In genomic region chr11:97938789-97939188, GRCh38 we compare ENCODE assay signal across 23 cellular contexts.
"Had no signal": no experiment of that assay in that cellular context is flagged by ENCODE, and none has a peak within 500 bp of the region (broad histone marks: within the 10 kb centered on the region; RNA-seq: fewer than 3 reads in every experiment).

No MANE protein-coding gene starts in this region.

- DNase-seq: activated CD4-positive, alpha-beta memory T cell treated with anti-CD3 and anti-CD28 coated beads, Interleukin-2, amount 10 ng/mL, durations not matched to agents 7 days and 5 days; activated CD4-positive, alpha-beta T cell treated with anti-CD3 and anti-CD28 coated beads, Interleukin-2, amount 10 ng/mL, durations not matched to agents 24 days and 14 days; activated effector memory CD4-positive, alpha-beta T cell treated with Interleukin-2 at 50 U/mL for 16 hours; activated naive CD4-positive, alpha-beta T cell treated with anti-CD3 and anti-CD28 coated beads for 36 hours; activated naive CD8-positive, alpha-beta T cell treated with anti-CD3 and anti-CD28 coated beads, Interleukin-2, amount 10 ng/mL, durations not matched to agents 7 days and 5 days; activated T-cell treated with anti-CD3 and anti-CD28 coated beads, Interleukin-2, amount 50 U/mL, for 72 hours; amygdala; cerebellar nuclear complex; head of caudate nucleus; hypothalamus; kidney glomerular epithelial cell; left lung; naive thymus-derived CD8-positive, alpha-beta T cell; retina; stimulated activated CD4-positive, alpha-beta T cell treated with anti-CD3 and anti-CD28 coated beads, Interleukin-4, amount 100 ng/mL, for 24 hours; stimulated activated naive CD4-positive, alpha-beta T cell treated with Interleukin-2 at 50 U/mL for 16 hours; T-helper 17 cell; upper lobe of left lung had no signal

- H3K27me3 Mint-ChIP-seq: activated CD4-positive, alpha-beta memory T cell treated with anti-CD3 and anti-CD28 coated beads, Interleukin-2, amount 10 ng/mL, durations not matched to agents 7 days and 5 days; activated CD4-positive, alpha-beta T cell treated with anti-CD3 and anti-CD28 coated beads, Interleukin-2, amount 10 ng/mL, durations not matched to agents 24 days and 14 days; activated naive CD8-positive, alpha-beta T cell treated with anti-CD3 and anti-CD28 coated beads, Interleukin-2, amount 10 ng/mL, durations not matched to agents 7 days and 5 days; naive thymus-derived CD8-positive, alpha-beta T cell; progenitor cell of endocrine pancreas; T-helper 17 cell had no signal

- H3K36me3 Mint-ChIP-seq: activated naive CD8-positive, alpha-beta T cell treated with anti-CD3 and anti-CD28 coated beads, Interleukin-2, amount 10 ng/mL, durations not matched to agents 7 days and 5 days; naive thymus-derived CD8-positive, alpha-beta T cell had no signal

- H3K9me3 Mint-ChIP-seq: activated CD4-positive, alpha-beta T cell treated with anti-CD3 and anti-CD28 coated beads, Interleukin-2, amount 10 ng/mL, durations not matched to agents 24 days and 14 days; activated naive CD4-positive, alpha-beta T cell treated with anti-CD3 and anti-CD28 coated beads for 36 hours had no signal

- H3K4me3 Mint-ChIP-seq: activated CD4-positive, alpha-beta memory T cell treated with anti-CD3 and anti-CD28 coated beads, Interleukin-2, amount 10 ng/mL, durations not matched to agents 7 days and 5 days; activated CD4-positive, alpha-beta T cell treated with anti-CD3 and anti-CD28 coated beads, Interleukin-2, amount 10 ng/mL, durations not matched to agents 24 days and 14 days; activated naive CD4-positive, alpha-beta T cell treated with anti-CD3 and anti-CD28 coated beads for 36 hours; activated naive CD8-positive, alpha-beta T cell treated with anti-CD3 and anti-CD28 coated beads, Interleukin-2, amount 10 ng/mL, durations not matched to agents 7 days and 5 days; activated T-cell treated with anti-CD3 and anti-CD28 coated beads, Interleukin-2, amount 50 U/mL, for 72 hours; naive thymus-derived CD8-positive, alpha-beta T cell; T-helper 17 cell had no signal

- H3K27ac ChIP-seq: coronary artery, epithelial cell of prostate, gastroesophageal sphincter, left lung, upper lobe of left lung had no signal

- H3K36me3 ChIP-seq: gastroesophageal sphincter, left lung, upper lobe of left lung had no signal

- ATAC-seq: activated T-cell treated with anti-CD3 and anti-CD28 coated beads, Interleukin-2, amount 50 U/mL, for 72 hours; gastroesophageal sphincter; left lung; naive thymus-derived CD8-positive, alpha-beta T cell; T-helper 17 cell had no signal

- H3K27ac Mint-ChIP-seq: activated CD4-positive, alpha-beta memory T cell treated with anti-CD3 and anti-CD28 coated beads, Interleukin-2, amount 10 ng/mL, durations not matched to agents 7 days and 5 days; activated CD4-positive, alpha-beta T cell treated with anti-CD3 and anti-CD28 coated beads, Interleukin-2, amount 10 ng/mL, durations not matched to agents 24 days and 14 days; activated naive CD4-positive, alpha-beta T cell treated with anti-CD3 and anti-CD28 coated beads for 36 hours; activated naive CD8-positive, alpha-beta T cell treated with anti-CD3 and anti-CD28 coated beads, Interleukin-2, amount 10 ng/mL, durations not matched to agents 7 days and 5 days; activated T-cell treated with anti-CD3 and anti-CD28 coated beads, Interleukin-2, amount 50 U/mL, for 72 hours; naive thymus-derived CD8-positive, alpha-beta T cell; progenitor cell of endocrine pancreas; T-helper 17 cell had no signal

- H3K4me1 ChIP-seq: gastroesophageal sphincter, left lung, upper lobe of left lung had no signal

- H3K4me3 ChIP-seq: coronary artery, gastroesophageal sphincter, left lung, lung, upper lobe of left lung had no signal

- H3K27me3 ChIP-seq: gastroesophageal sphincter, left lung, upper lobe of left lung had no signal

- H3K9me3 ChIP-seq: upper lobe of left lung had no signal

- H3K4me1 Mint-ChIP-seq: activated CD4-positive, alpha-beta memory T cell treated with anti-CD3 and anti-CD28 coated beads, Interleukin-2, amount 10 ng/mL, durations not matched to agents 7 days and 5 days; activated CD4-positive, alpha-beta T cell treated with anti-CD3 and anti-CD28 coated beads, Interleukin-2, amount 10 ng/mL, durations not matched to agents 24 days and 14 days; activated naive CD8-positive, alpha-beta T cell treated with anti-CD3 and anti-CD28 coated beads, Interleukin-2, amount 10 ng/mL, durations not matched to agents 7 days and 5 days; naive thymus-derived CD8-positive, alpha-beta T cell; T-helper 17 cell had no signal
